In genomic region chr9:130053109-130053503, GRCh38 we compare ENCODE assay signal across 8 cellular contexts. TPM values are rescaled to one million over a fixed set of nuclear protein-coding genes. Genes with fewer than 3 reads are reported as not detected.
A peak's percentile ranks its signal among the peaks of the same experiment; 100 is the strongest.
DNase-seq lines count a peak whose midpoint lies in the region; ATAC-seq, FAIRE-seq and TF ChIP-seq lines count a peak whose summit lies in the region.

No MANE protein-coding gene starts in this region.

- H3K27me3 ChIP-seq in HL-60 (ENCODE audit: insufficient read depth, poor library complexity, severe bottlenecking) (no peaks in the 10 kb centered on the region), iPS-18a (ENCODE audit: control insufficient read depth, insufficient read depth, low read length) (no peaks in the 10 kb centered on the region)

- intact Hi-C loops in activated T-helper 2 cell treated with anti-CD3 and anti-CD28 coated beads, Interferon-gamma antibody, Interleukin-2, Interleukin-4, amounts not matched to agents 10 μg/mL and 5 μg/mL and 100 μg/mL, durations not matched to agents 14 hours and 24 hours and 36 hours (cut with micrococcal nuclease): loop anchor here (1.0 kb wide), 1 partner anchor 10 kb away; the partner anchor contains the start of gene FNBP1

- TF ChIP-seq CTCF in HL-60 (IDR thresholded peaks at IDR 0.05; ENCODE audit: insufficient read depth, low read length): no peak

- H3K4me1 ChIP-seq in iPS-18a (ENCODE audit: control insufficient read depth, low read depth, low read length): peaks cover 9% of the 10 kb centered on the region

- peak overlapping the region; percentile 95 for H3K4me3 Mint-ChIP-seq in activated T-helper 2 cell treated with anti-CD3 and anti-CD28 coated beads, Interferon-gamma antibody, Interleukin-2, Interleukin-4, amounts not matched to agents 10 μg/mL and 5 μg/mL and 100 μg/mL, durations not matched to agents 14 hours and 24 hours and 36 hours (ENCODE audit: low read depth)
- peak overlapping the region; percentile 93 for H3K4me3 Mint-ChIP-seq in stimulated activated naive B cell treated with anti-CD40 and anti-IgM and Interleukin-4, amounts not matched to agents 10 μg/mL and 1 μg/mL and 100 μg/mL, for 72 hours

- DNase-seq in HL-60 (ENCODE audit: low read depth in 1 of 2, low spot score in 1 of 2) (no peak), GM12892 (ENCODE audit: insufficient read length) (no peak)
- DNase-seq in activated T-helper 2 cell treated with anti-CD3 and anti-CD28 coated beads, Interferon-gamma antibody, Interleukin-2, Interleukin-4, amounts not matched to agents 10 μg/mL and 5 μg/mL and 100 μg/mL, durations not matched to agents 14 hours and 24 hours and 36 hours (ENCODE audit: low spot score): no peak
- DNase-seq in stimulated activated naive B cell treated with anti-CD40 and anti-IgM and Interleukin-4, amounts not matched to agents 10 μg/mL and 1 μg/mL and 100 μg/mL, for 72 hours: no peak

- H3K27ac ChIP-seq in HL-60 (replicated peaks): peak overlapping the region; percentile 94
- peak overlapping the region; percentile 77 for H3K27ac ChIP-seq in iPS-18a (ENCODE audit: low read length)

- H3K27ac Mint-ChIP-seq in activated T-helper 2 cell treated with anti-CD3 and anti-CD28 coated beads, Interferon-gamma antibody, Interleukin-2, Interleukin-4, amounts not matched to agents 10 μg/mL and 5 μg/mL and 100 μg/mL, durations not matched to agents 14 hours and 24 hours and 36 hours: peak overlapping the region; percentile 65
- H3K27ac Mint-ChIP-seq in stimulated activated naive B cell treated with anti-CD40 and anti-IgM and Interleukin-4, amounts not matched to agents 10 μg/mL and 1 μg/mL and 100 μg/mL, for 72 hours: peak overlapping the region; percentile 97

- H3K9ac ChIP-seq in iPS-18a (ENCODE audit: low read length): peak overlapping the region; percentile 82

- H3K9me3 Mint-ChIP-seq in activated T-helper 2 cell treated with anti-CD3 and anti-CD28 coated beads, Interferon-gamma antibody, Interleukin-2, Interleukin-4, amounts not matched to agents 10 μg/mL and 5 μg/mL and 100 μg/mL, durations not matched to agents 14 hours and 24 hours and 36 hours: no peaks in the 10 kb centered on the region
- no peaks in the 10 kb centered on the region for H3K9me3 Mint-ChIP-seq in stimulated activated naive B cell treated with anti-CD40 and anti-IgM and Interleukin-4, amounts not matched to agents 10 μg/mL and 1 μg/mL and 100 μg/mL, for 72 hours

- peaks cover 19% of the 10 kb centered on the region for H3K4me1 Mint-ChIP-seq in activated T-helper 2 cell treated with anti-CD3 and anti-CD28 coated beads, Interferon-gamma antibody, Interleukin-2, Interleukin-4, amounts not matched to agents 10 μg/mL and 5 μg/mL and 100 μg/mL, durations not matched to agents 14 hours and 24 hours and 36 hours (ENCODE audit: low read depth)
- peaks cover 7 to 25% of the 10 kb centered on the region in 2 donors for H3K4me1 Mint-ChIP-seq in stimulated activated naive B cell treated with anti-CD40 and anti-IgM and Interleukin-4, amounts not matched to agents 10 μg/mL and 1 μg/mL and 100 μg/mL, for 72 hours

- TF ChIP-seq POLR2A in GM12892 (IDR thresholded peaks at IDR 0.05; ENCODE audit: low read depth, low read length): no peak

- no peak for FAIRE-seq in GM12892 (lab: Jason Lieb, UNC)

- no peak for ATAC-seq in stimulated activated naive B cell treated with anti-CD40 and anti-IgM and Interleukin-4, amounts not matched to agents 10 μg/mL and 1 μg/mL and 100 μg/mL, for 72 hours (replicated peaks)
- ATAC-seq in HG02852 (IDR thresholded peaks at IDR 0.05; ENCODE audit: unreplicated experiment) (no peak), HG03457 (IDR thresholded peaks at IDR 0.05; ENCODE audit: unreplicated experiment) (no peak), GM21786 (IDR thresholded peaks at IDR 0.05; ENCODE audit: unreplicated experiment) (no peak)

- no peaks in the 10 kb centered on the region for H3K36me3 ChIP-seq in iPS-18a (ENCODE audit: control insufficient read depth, low read depth, low read length)

- no peaks in the 10 kb centered on the region for H3K9me3 ChIP-seq in iPS-18a (ENCODE audit: control insufficient read depth, low read depth, low read length)

- peaks cover 5% of the 10 kb centered on the region for H3K36me3 Mint-ChIP-seq in activated T-helper 2 cell treated with anti-CD3 and anti-CD28 coated beads, Interferon-gamma antibody, Interleukin-2, Interleukin-4, amounts not matched to agents 10 μg/mL and 5 μg/mL and 100 μg/mL, durations not matched to agents 14 hours and 24 hours and 36 hours (ENCODE audit: low read depth)
- H3K36me3 Mint-ChIP-seq in stimulated activated naive B cell treated with anti-CD40 and anti-IgM and Interleukin-4, amounts not matched to agents 10 μg/mL and 1 μg/mL and 100 μg/mL, for 72 hours: no peaks in the 10 kb centered on the region

- H3K27me3 Mint-ChIP-seq in activated T-helper 2 cell treated with anti-CD3 and anti-CD28 coated beads, Interferon-gamma antibody, Interleukin-2, Interleukin-4, amounts not matched to agents 10 μg/mL and 5 μg/mL and 100 μg/mL, durations not matched to agents 14 hours and 24 hours and 36 hours (ENCODE audit: low read depth): no peaks in the 10 kb centered on the region
- no peaks in the 10 kb centered on the region for H3K27me3 Mint-ChIP-seq in stimulated activated naive B cell treated with anti-CD40 and anti-IgM and Interleukin-4, amounts not matched to agents 10 μg/mL and 1 μg/mL and 100 μg/mL, for 72 hours

- peak overlapping the region; percentile 81 for H3K4me3 ChIP-seq in HL-60 (replicated peaks; ENCODE audit: insufficient read depth, low read length)
- peak overlapping the region; percentile 77 for H3K4me3 ChIP-seq in iPS-18a (ENCODE audit: low read length)

RNA-seq across cellular contexts. Expression of gene GPR107, which starts 0.6 kb away (rescaled TPM):
- 22.3 and 23.7 TPM in 2 replicates for total RNA-seq in activated T-helper 2 cell treated with anti-CD3 and anti-CD28 coated beads, Interferon-gamma antibody, Interleukin-2, Interleukin-4, amounts not matched to agents 10 μg/mL and 5 μg/mL and 100 μg/mL, durations not matched to agents 14 hours and 24 hours and 36 hours
- 9.3 TPM for polyA plus RNA-seq in GM12892 (2012; ENCODE audit: missing spikeins)

RNA-seq across cellular contexts. Expression of gene FNBP1, which starts 10.1 kb away (rescaled TPM):
- 358 and 359 TPM in 2 replicates for total RNA-seq in activated T-helper 2 cell treated with anti-CD3 and anti-CD28 coated beads, Interferon-gamma antibody, Interleukin-2, Interleukin-4, amounts not matched to agents 10 μg/mL and 5 μg/mL and 100 μg/mL, durations not matched to agents 14 hours and 24 hours and 36 hours
- polyA plus RNA-seq in GM12892 (2012; ENCODE audit: missing spikeins): 346 TPM
